In genomic region chr22:50474711-50475651, GRCh38 we compare ENCODE assay signal across 8 cellular contexts. TPM values are rescaled to one million over a fixed set of nuclear protein-coding genes. Genes with fewer than 3 reads are reported as not detected.
DNase-seq lines count a peak whose midpoint lies in the region; ATAC-seq, FAIRE-seq and TF ChIP-seq lines count a peak whose summit lies in the region.

Gene SBF1, minus strand, starts transcription at chr22:50475035. Its CDS starts 195 bp downstream, at chr22:50474840.

- peak; percentile 84 to 85 for ATAC-seq in activated naive CD4-positive, alpha-beta T cell treated with anti-CD3 and anti-CD28 coated beads, Interleukin-2, amount 50 U/mL, for 72 hours

- FAIRE-seq in H54 (lab: Jason Lieb, UNC): no peak

- no peaks in the 10 kb centered on the region for H3K36me3 Mint-ChIP-seq in activated naive CD4-positive, alpha-beta T cell treated with anti-CD3 and anti-CD28 coated beads, Interleukin-2, amount 50 U/mL, for 72 hours

- H3K27me3 ChIP-seq in MG63: no peaks in the 10 kb centered on the region

- peak; percentile 93 for DNase-seq in ELF-1 (ENCODE audit: low read depth, low spot score)
- DNase-seq in H54 (ENCODE audit: insufficient read length, low spot score): peak; percentile 96
- peak; percentile 89 for DNase-seq in MG63
- peak; percentile 63 for DNase-seq in SKM-1 (lab: John Stamatoyannopoulos, UW; ENCODE audit: unreplicated experiment)
- DNase-seq in activated naive CD4-positive, alpha-beta T cell treated with anti-CD3 and anti-CD28 coated beads, Interleukin-2, amount 50 U/mL, for 72 hours (ENCODE audit: low spot score in 2 of 2): peak; percentile 93 to 95
- peak; percentile 92 for DNase-seq in globus pallidus (ENCODE audit: low spot score)
- DNase-seq in non-pigmented ciliary epithelial cell (ENCODE audit: low read depth): peak; percentile 40

- H3K36me3 ChIP-seq in MG63: peaks cover 12% of the 10 kb centered on the region

- no peaks in the 10 kb centered on the region for H3K9me3 Mint-ChIP-seq in activated naive CD4-positive, alpha-beta T cell treated with anti-CD3 and anti-CD28 coated beads, Interleukin-2, amount 50 U/mL, for 72 hours

- TF ChIP-seq POLR2A in H54 (IDR thresholded peaks at IDR 0.05; ENCODE audit: low read depth, low read length): peak; percentile 60

- H3K9me3 ChIP-seq in MG63: no peaks in the 10 kb centered on the region

- peak within 1 kb of the TSS; percentile 63 for H3K4me3 ChIP-seq in MG63

- H3K27ac Mint-ChIP-seq in activated naive CD4-positive, alpha-beta T cell treated with anti-CD3 and anti-CD28 coated beads, Interleukin-2, amount 50 U/mL, for 72 hours: peak within 1 kb of the TSS; percentile 81 to 96

- no peak for TF ChIP-seq CTCF in subcutaneous adipose tissue (IDR thresholded peaks at IDR 0.05; ENCODE audit: low read depth)

RNA-seq across cellular contexts. Expression of gene SBF1, which starts in this region (rescaled TPM):
- 38.7 and 66.1 TPM in 2 replicates for total RNA-seq in MG63 (2014; rRNA removed; shearing (Covaris generic); ENCODE audit: low replicate concordance)
- total RNA-seq in activated naive CD4-positive, alpha-beta T cell treated with anti-CD3 and anti-CD28 coated beads, Interleukin-2, amount 50 U/mL, for 72 hours: 10 to 100 TPM; 99.3 to 99.8 TPM
- total RNA-seq in subcutaneous adipose tissue: 10 to 100 TPM; 19.9 to 66.1 (median 26.7) TPM

Comparison
In these comparisons a context has a peak if more than half of its experiments do, and no peak if none do; other contexts are left out.
1. Peak in every context shown above with its lines: DNase-seq, ATAC-seq and H3K4me3 ChIP-seq.
2. DNase-seq: peak in every context shown above with its lines; median percentile 96 in H54; 94 in activated naive CD4-positive, alpha-beta T cell treated with anti-CD3 and anti-CD28 coated beads, Interleukin-2, amount 50 U/mL, for 72 hours; 93 in ELF-1; 92 in globus pallidus; 89 in MG63; 63 in SKM-1; 40 in non-pigmented ciliary epithelial cell.